In the genomic region with DNA sequence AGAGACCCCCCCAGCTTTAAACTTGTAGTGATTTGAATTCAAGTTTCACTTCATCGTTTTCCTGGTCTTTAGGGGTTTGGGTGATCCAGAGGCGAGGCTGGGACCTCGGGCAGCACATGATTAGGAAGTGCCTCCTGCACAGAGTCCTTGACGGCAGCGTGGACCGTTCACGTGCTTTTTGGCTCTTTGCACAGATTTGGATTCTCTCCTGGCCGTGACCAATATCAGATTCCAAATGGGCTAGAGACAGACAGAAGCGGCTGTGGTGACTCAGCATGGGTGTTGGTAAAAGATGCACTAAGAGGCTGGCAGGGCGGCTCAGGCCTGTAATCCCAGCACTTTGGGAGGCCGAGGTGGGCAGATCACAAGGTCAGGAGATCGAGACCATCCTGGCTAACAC, we compare ENCODE assay signal across 13 cellular contexts.
DNase-seq lines count a peak whose midpoint lies in the region; ATAC-seq, FAIRE-seq and TF ChIP-seq lines count a peak whose summit lies in the region.
"Had no signal": no experiment of that assay in that cellular context is flagged by ENCODE, and none has a peak within 500 bp of the region (broad histone marks: within the 10 kb centered on the region; RNA-seq: fewer than 3 reads in every experiment).

No MANE protein-coding gene starts in this region.

- no peak overlapping the region for H2AFZ ChIP-seq in GM12878 (ENCODE audit: control insufficient read depth, low read depth, low read length)

- TF ChIP-seq CTCF in DOHH2 (IDR thresholded peaks at IDR 0.05; ENCODE audit: low read depth, low read length, poor library complexity, severe bottlenecking) (no peak), GM12878 (IDR thresholded peaks at IDR 0.05 in 2 of 3, conservative IDR thresholded peaks at IDR 0.05 in 1 of 3; ENCODE audit: control insufficient read depth in 2 of 3, extremely low read depth in 1 of 3, insufficient read depth in 1 of 3, low read depth in 3 of 3, low read length in 3 of 3) (no peak), sigmoid colon (IDR thresholded peaks at IDR 0.05) (no peak)

- H4K20me1 ChIP-seq in DOHH2 (ENCODE audit: control insufficient read depth, insufficient read depth, low read depth, low read length) (peaks cover 2% of the 10 kb centered on the region; the same call in 1 of the 2 replicates), GM12878 (ENCODE audit: control insufficient read depth, insufficient read depth) (no peaks in the 10 kb centered on the region)

- peaks cover 96% of the 10 kb centered on the region for H3K36me3 ChIP-seq in DOHH2 (ENCODE audit: control insufficient read depth, low read length)
- peaks cover 29 to 52% of the 10 kb centered on the region in 2 experiments for H3K36me3 ChIP-seq in GM12878 (ENCODE audit: control insufficient read depth in 2 of 2, insufficient read depth in 2 of 2, low read length in 1 of 2)
- peaks cover 5 to 84% (median 34%) of the 10 kb centered on the region in 4 donors for H3K36me3 ChIP-seq in sigmoid colon

- SMC1A ChIA-PET in GM12878 (lab: Charles Lee; ENCODE audit: uncharacterized antibody, unreplicated experiment), result interaction anchor here (1.0 to 2.8 kb wide), 5 partner anchors 11 to 48 kb away, joined by 4 to 32 read pairs (median 8); no protein-coding TSS in a partner anchor

- peak overlapping the region; percentile 44 for H3K9ac ChIP-seq in GM12878 (ENCODE audit: control insufficient read depth, insufficient read depth, low read length)

- 44% methylated on average over 12 of the region's 12 CpGs for WGBS in GM12878 (ENCODE audit: insufficient coverage, insufficient replicate concordance, low lambda C conversion rate, missing lambda C conversion rate)
- 94 to 95% methylated on average over 12 of the region's 12 CpGs for WGBS in sigmoid colon, 2 donors

- H3K27me3 ChIP-seq in DOHH2 (ENCODE audit: control insufficient read depth, low read length) (no peaks in the 10 kb centered on the region), GM12878 (replicated peaks in 1 of 2; ENCODE audit: control insufficient read depth in 2 of 2, insufficient read depth in 2 of 2, low read length in 1 of 2) (no peaks in the 10 kb centered on the region), sigmoid colon (no peaks in the 10 kb centered on the region)

- CTCF ChIA-PET in GM12878 (lab: Yijun Ruan, JAX), result interaction anchor here (1.0 to 2.5 kb wide), 4 partner anchors 12 to 87 kb away, joined by 3 to 23 read pairs (median 11); no protein-coding TSS in a partner anchor

- no peak for TF ChIP-seq RAD21 in GM12878 (IDR thresholded peaks at IDR 0.05; ENCODE audit: insufficient read depth, low read depth, low read length)

- TF ChIP-seq EP300 in GM12878 (IDR thresholded peaks at IDR 0.05; ENCODE audit: borderline replicate concordance in 1 of 2, control insufficient read depth in 1 of 2, low read depth in 2 of 2, low read length in 2 of 2) (no peak), sigmoid colon (IDR thresholded peaks at IDR 0.05) (no peak)

- in situ Hi-C loops in GM12878 (cut with MboI), result no loop called here

- H3K9me3 ChIP-seq in DOHH2 (ENCODE audit: control insufficient read depth, insufficient read depth, low read length) (no peaks in the 10 kb centered on the region), GM12878 (replicated peaks; ENCODE audit: control insufficient read depth, insufficient read depth, low read length) (peaks cover 13% of the 10 kb centered on the region; the same call in 2 of the 3 replicates), sigmoid colon (no peaks in the 10 kb centered on the region)

- H3K9me2 ChIP-seq in DOHH2 (replicated peaks; ENCODE audit: control insufficient read depth, low read length), result no peaks in the 10 kb centered on the region

- DNase-seq in LHCN-M2 (ENCODE audit: low read depth) (peak; percentile 95), GM12878 (ENCODE audit: low read depth, low spot score) (no peak), sigmoid colon (peak; percentile 20), GM12891 (ENCODE audit: insufficient read length, low spot score) (no peak)
- DNase-seq: activated T-cell treated with anti-CD3 and anti-CD28 coated beads for 4 hours; CD8-positive, alpha-beta memory T cell; NCI-H2107 had no signal

- RAD21 ChIA-PET in GM12878 (lab: Charles Lee; ENCODE audit: unreplicated experiment), result interaction anchor here (1.1 to 7.1 kb wide), 5 partner anchors 15 to 87 kb away, joined by 3 to 65 read pairs (median 15); no protein-coding TSS in a partner anchor

- ATAC-seq in GM12878 (no peak), HG02763 (IDR thresholded peaks at IDR 0.05; ENCODE audit: unreplicated experiment) (no peak), GM21529 (IDR thresholded peaks at IDR 0.05; ENCODE audit: unreplicated experiment) (no peak)

- H3K4me3 ChIP-seq in DOHH2 (ENCODE audit: low read length), result no peak overlapping the region; the same call in 1 of the 2 replicates
- H3K4me3 ChIP-seq in GM12878, result no peak overlapping the region
- no peak overlapping the region for H3K4me3 ChIP-seq in sigmoid colon

- intact Hi-C loops in GM12878 (cut with micrococcal nuclease; ENCODE audit: unreplicated experiment), result loop anchor here (1.0 kb wide), 1 partner anchor 87 kb away; no protein-coding TSS in a partner anchor
- intact Hi-C loops in sigmoid colon (cut with DNase I), result no loop called here

- peak overlapping the region; percentile 58 for H3K27ac ChIP-seq in DOHH2 (ENCODE audit: low read depth, low read length)
- peak overlapping the region; percentile 96 for H3K27ac ChIP-seq in GM12878 (ENCODE audit: control insufficient read depth, insufficient read depth)
- no peak overlapping the region for H3K27ac ChIP-seq in sigmoid colon
- H3K27ac ChIP-seq: VCaP had no signal

- POLR2A ChIA-PET in GM12878 (lab: Charles Lee), result interaction anchor here (1.2 to 7.4 kb wide), 3 partner anchors 11 to 22 kb away, joined by 3 to 59 read pairs (median 7); no protein-coding TSS in a partner anchor

- FAIRE-seq in GM12878 (lab: Jason Lieb, UNC) (no peak), GM12891 (lab: Jason Lieb, UNC) (no peak)
- FAIRE-seq: H54, keratinocyte had no signal

- peaks cover 67% of the 10 kb centered on the region for H3K4me1 ChIP-seq in DOHH2 (ENCODE audit: control insufficient read depth, low read length)
- peaks cover 67% of the 10 kb centered on the region for H3K4me1 ChIP-seq in GM12878 (ENCODE audit: control insufficient read depth, insufficient read depth, low read length)
- peaks cover 0 to 10% (median 4%) of the 10 kb centered on the region in 4 donors for H3K4me1 ChIP-seq in sigmoid colon

- BruUV-seq in GM12878 (replicated peaks; lab: Mats Ljungman, UMichigan), result TSS peak; percentile 67

- TF ChIP-seq POLR2A in GM12878 (IDR thresholded peaks at IDR 0.05; ENCODE audit: low read depth, low read length) (no peak), sigmoid colon (IDR thresholded peaks at IDR 0.05) (no peak), GM12891 (IDR thresholded peaks at IDR 0.05; ENCODE audit: low read depth, low read length) (no peak)

- peak overlapping the region; percentile 17 for H3K4me2 ChIP-seq in DOHH2 (ENCODE audit: low read length)
- H3K4me2 ChIP-seq in GM12878 (ENCODE audit: control insufficient read depth, insufficient read depth), result peak overlapping the region; percentile 79

- H3K79me2 ChIP-seq in DOHH2 (ENCODE audit: control insufficient read depth, low read length) (peaks cover 68% of the 10 kb centered on the region), GM12878 (ENCODE audit: control insufficient read depth, insufficient read depth, low read length) (peaks cover 27% of the 10 kb centered on the region)

- no peaks in the 10 kb centered on the region; the same call in 1 of the 2 replicates for H3F3A ChIP-seq in DOHH2 (ENCODE audit: control insufficient read depth, insufficient read depth)

TF ChIP-seq in GM12891, 5 proteins besides CTCF, POLR2A, EP300 and RAD21:
- TF ChIP-seq PAX5 (IDR thresholded peaks at IDR 0.05; ENCODE audit: insufficient read depth, low read length, severe bottlenecking) (no peak), POLR2AphosphoS5 (IDR thresholded peaks at IDR 0.05; ENCODE audit: low read depth, low read length) (no peak), TAF1 (IDR thresholded peaks at IDR 0.05; ENCODE audit: low read depth, low read length) (no peak), SPI1 (IDR thresholded peaks at IDR 0.05; ENCODE audit: low read depth, low read length) (no peak), POU2F2 (IDR thresholded peaks at IDR 0.05; ENCODE audit: low read depth, low read length) (no peak)

Comparison
In these comparisons a context has a peak if more than half of its experiments do, and no peak if none do; other contexts are left out.
1. H3K27ac ChIP-seq: peak in DOHH2 (single experiment) and GM12878 (single experiment); none in sigmoid colon (0 of 4).
2. DNase-seq: peak in LHCN-M2 (single experiment) and sigmoid colon (single experiment); none in GM12878 (single experiment) and GM12891 (single experiment).